Comparison of ENCODE assay signal across 8 cellular contexts in genomic region chr17:40516581-40517285, GRCh38.
DNase-seq lines count a peak whose midpoint lies in the region; ATAC-seq and TF ChIP-seq lines count a peak whose summit lies in the region.

No MANE protein-coding gene starts in this region.

- no peaks in the 10 kb centered on the region for H4K20me1 ChIP-seq in SU-DHL-6 (ENCODE audit: low read depth, low read length)

- H3K9me3 ChIP-seq in SU-DHL-6 (ENCODE audit: insufficient read depth, low read length): no peaks in the 10 kb centered on the region

- peak overlapping the region; percentile 21; the same call in 1 of the 2 replicates for H3K27ac ChIP-seq in SU-DHL-6 (ENCODE audit: low read depth, low read length)
- H3K27ac ChIP-seq in skin epidermis: peak overlapping the region in 12 of 21 experiments; percentile 8 to 79 (median 62)

- TF ChIP-seq CTCF in SU-DHL-6 (IDR thresholded peaks at IDR 0.05; ENCODE audit: insufficient read depth, low read length, poor library complexity, severe bottlenecking): no peak

- ATAC-seq in HG03108 (IDR thresholded peaks at IDR 0.05; ENCODE audit: unreplicated experiment): peak; percentile 70

- no peaks in the 10 kb centered on the region for H3K36me3 ChIP-seq in SU-DHL-6 (ENCODE audit: low read length)

- H3K27me3 ChIP-seq in SU-DHL-6 (ENCODE audit: low read length): no peaks in the 10 kb centered on the region

- peak overlapping the region; percentile 65 for H3K4me2 ChIP-seq in SU-DHL-6 (ENCODE audit: low read depth, low read length, poor library complexity, severe bottlenecking)

- no peaks in the 10 kb centered on the region for H3K79me2 ChIP-seq in SU-DHL-6 (ENCODE audit: insufficient read depth, low read length)

- no peaks in the 10 kb centered on the region for H3K9me2 ChIP-seq in SU-DHL-6 (replicated peaks; ENCODE audit: insufficient read depth, low read length)

- H2AFZ ChIP-seq in SU-DHL-6 (ENCODE audit: low read depth, low read length, severe bottlenecking): no peak overlapping the region

- DNase-seq in CMK (ENCODE audit: low read depth) (peak; percentile 94), amniotic epithelial cell (ENCODE audit: low read depth) (peak; percentile 51), NCI-H1436 (lab: John Stamatoyannopoulos, UW) (no peak), DMS153 (lab: John Stamatoyannopoulos, UW) (no peak), epidermal melanocyte (ENCODE audit: insufficient read length, low spot score) (no peak)

- no peaks in the 10 kb centered on the region for H3F3A ChIP-seq in SU-DHL-6 (ENCODE audit: insufficient read depth)

- H3K9ac ChIP-seq in SU-DHL-6 (ENCODE audit: low read length): peak overlapping the region; percentile 39; the same call in 1 of the 2 replicates

- H3K4me3 ChIP-seq in SU-DHL-6 (ENCODE audit: insufficient read depth, low read length, poor library complexity, severe bottlenecking): peak overlapping the region; percentile 37
- peak overlapping the region in 3 of 7 experiments; percentile 3 for H3K4me3 ChIP-seq in skin epidermis

Comparison
In these comparisons a context has a peak if more than half of its experiments do, and no peak if none do; other contexts are left out.
1. DNase-seq: peak in CMK (single experiment) and amniotic epithelial cell (single experiment); none in NCI-H1436 (single experiment), DMS153 (single experiment) and epidermal melanocyte (single experiment).